In genomic region chr4:7422898-7423180, GRCh38 we compare ENCODE assay signal across 20 cellular contexts. TPM values are rescaled to one million over a fixed set of nuclear protein-coding genes. Genes with fewer than 3 reads are reported as not detected.
DNase-seq lines count a peak whose midpoint lies in the region; ATAC-seq and TF ChIP-seq lines count a peak whose summit lies in the region.
"Had no signal": no experiment of that assay in that cellular context is flagged by ENCODE, and none has a peak within 500 bp of the region (broad histone marks: within the 10 kb centered on the region; RNA-seq: fewer than 3 reads in every experiment).

No MANE protein-coding gene starts in this region.

- H3K36me3 ChIP-seq in SK-N-SH (replicated peaks in 1 of 2; ENCODE audit: control insufficient read depth in 1 of 2, insufficient read depth in 2 of 2, low read length in 1 of 2) = no peaks in the 10 kb centered on the region
- no peaks in the 10 kb centered on the region for H3K36me3 ChIP-seq in osteoblast (ENCODE audit: insufficient read depth, low read length)
- H3K36me3 ChIP-seq: BLaER1 had no signal

- no peaks in the 10 kb centered on the region for H3K36me3 Mint-ChIP-seq in CD14-positive monocyte
- H3K36me3 Mint-ChIP-seq: CD4-positive, CD25-positive, alpha-beta regulatory T cell; IgD-negative memory B cell had no signal

- WGBS in SK-N-SH (ENCODE audit: low lambda C conversion rate) = 84% methylated on average over 9 of the region's 9 CpGs

- peaks cover 2 to 3% (median 2%) of the 10 kb centered on the region in 3 donors for H3K27me3 Mint-ChIP-seq in CD14-positive monocyte (ENCODE audit: low read depth in 3 of 3)
- H3K27me3 Mint-ChIP-seq: CD4-positive, CD25-positive, alpha-beta regulatory T cell had no signal

- peak; percentile 16 for DNase-seq in SK-N-SH
- DNase-seq in cardiac septum (ENCODE audit: low spot score) = peak; percentile 57
- no peak for DNase-seq in left ventricle myocardium superior
- peak; percentile 76 for DNase-seq in osteoblast (ENCODE audit: insufficient read length, low spot score, missing footprints)
- no peak for DNase-seq in CD14-positive monocyte (ENCODE audit: low spot score)
- DNase-seq: CD4-positive, CD25-positive, alpha-beta regulatory T cell; DMS 273 treated with DMSO at 0.1 percent for 48 hours; DMS79; GM23248 had no signal

- H3K27me3 ChIP-seq in SK-N-SH (ENCODE audit: insufficient read depth) (no peaks in the 10 kb centered on the region), osteoblast (ENCODE audit: insufficient read depth, low read length) (no peaks in the 10 kb centered on the region)
- H3K27me3 ChIP-seq: BLaER1 had no signal

- no peak overlapping the region for H3K4me3 Mint-ChIP-seq in CD14-positive monocyte
- H3K4me3 Mint-ChIP-seq: CD4-positive, CD25-positive, alpha-beta regulatory T cell; IgD-negative memory B cell had no signal

- H2AFZ ChIP-seq in SK-N-SH (ENCODE audit: low read depth) (no peak overlapping the region), osteoblast (ENCODE audit: low read length) (no peak overlapping the region)
- H2AFZ ChIP-seq: GM23248 had no signal

- no peaks in the 10 kb centered on the region for H3K4me1 Mint-ChIP-seq in CD14-positive monocyte
- H3K4me1 Mint-ChIP-seq: CD4-positive, CD25-positive, alpha-beta regulatory T cell; IgD-negative memory B cell had no signal

- no peaks in the 10 kb centered on the region; a peak in 1 of 4 replicates for H3K4me1 ChIP-seq in SK-N-SH (ENCODE audit: control insufficient read depth in 1 of 2, insufficient read depth in 2 of 2, low read depth in 1 of 2, low read length in 1 of 2)
- no peaks in the 10 kb centered on the region for H3K4me1 ChIP-seq in osteoblast (ENCODE audit: insufficient read depth, low read length)

- TF ChIP-seq RAD21 in SK-N-SH (IDR thresholded peaks at IDR 0.05; ENCODE audit: low read length) = no peak

- no peaks in the 10 kb centered on the region for H3K9me2 ChIP-seq in SK-N-SH

- no peaks in the 10 kb centered on the region for H3F3A ChIP-seq in SK-N-SH (replicated peaks; ENCODE audit: insufficient read depth)

- H3K9ac ChIP-seq in SK-N-SH = no peak overlapping the region
- H3K9ac ChIP-seq: BLaER1, GM23248 had no signal

- peak overlapping the region in 1 of 7 donors; percentile 54 for H3K27ac Mint-ChIP-seq in CD14-positive monocyte
- H3K27ac Mint-ChIP-seq: CD4-positive, CD25-positive, alpha-beta regulatory T cell; IgD-negative memory B cell had no signal

- H3K27ac ChIP-seq in SK-N-SH (ENCODE audit: low read depth in 2 of 2, low read length in 1 of 2) (no peak overlapping the region), osteoblast (ENCODE audit: low read depth, low read length) (no peak overlapping the region)
- H3K27ac ChIP-seq: 22Rv1, GM23248 had no signal

- TF ChIP-seq CTCF in SK-N-SH (IDR thresholded peaks at IDR 0.05) (no peak), osteoblast (IDR thresholded peaks at IDR 0.05; ENCODE audit: extremely low read depth, low read depth, low read length) (no peak), CD14-positive monocyte (IDR thresholded peaks at IDR 0.05) (no peak)

- no peaks in the 10 kb centered on the region for H4K20me1 ChIP-seq in SK-N-SH (ENCODE audit: insufficient read depth)
- H4K20me1 ChIP-seq in osteoblast (ENCODE audit: insufficient read depth, low read length) = no peaks in the 10 kb centered on the region

- H3K9me3 Mint-ChIP-seq in CD14-positive monocyte = peaks cover 3 to 10% (median 7%) of the 10 kb centered on the region in 7 donors

- POLR2A ChIA-PET in SK-N-SH (lab: Yijun Ruan, JAX) = no interaction called here

- H3K9me3 ChIP-seq in SK-N-SH = no peaks in the 10 kb centered on the region
- peaks cover 4% of the 10 kb centered on the region for H3K9me3 ChIP-seq in osteoblast (ENCODE audit: low read depth, low read length)

- CTCF ChIA-PET in SK-N-SH (lab: Yijun Ruan, JAX) = no interaction called here

- H3K79me2 ChIP-seq in SK-N-SH (ENCODE audit: insufficient read depth) (no peaks in the 10 kb centered on the region), osteoblast (ENCODE audit: insufficient read depth, low read length) (no peaks in the 10 kb centered on the region)

- H3K4me2 ChIP-seq in SK-N-SH = no peak overlapping the region
- H3K4me2 ChIP-seq in osteoblast (ENCODE audit: insufficient read depth, low read length) = no peak overlapping the region
- H3K4me2 ChIP-seq: BLaER1 had no signal

- TF ChIP-seq EP300 in SK-N-SH (IDR thresholded peaks at IDR 0.05; ENCODE audit: borderline replicate concordance in 1 of 2, low read depth in 1 of 2, low read length in 1 of 2) = no peak

- H3K4me3 ChIP-seq in SK-N-SH (ENCODE audit: low read depth in 2 of 2, low read length in 1 of 2) (no peak overlapping the region), osteoblast (ENCODE audit: insufficient read depth, low read length) (no peak overlapping the region)
- H3K4me3 ChIP-seq: BLaER1, GM12878, GM23248 had no signal

- ATAC-seq in SK-N-SH treated with all-trans-retinoic acid at 6 μM for 48 hours (no peak), left ventricle myocardium superior (no peak), HG03378 (IDR thresholded peaks at IDR 0.05; ENCODE audit: unreplicated experiment) (no peak), HG02678 (IDR thresholded peaks at IDR 0.05; ENCODE audit: unreplicated experiment) (no peak)
- ATAC-seq: GM12878, HCT116 had no signal

- intact Hi-C loops in cardiac septum (cut with DNase I) (no loop called here), left ventricle myocardium superior (cut with micrococcal nuclease) (no loop called here), CD14-positive monocyte (cut with micrococcal nuclease) (no loop called here)

TF ChIP-seq in SK-N-SH, 30 proteins besides CTCF, POLR2A, EP300 and RAD21 (continues in another document):
- TF ChIP-seq SIN3A (IDR thresholded peaks at IDR 0.05; ENCODE audit: borderline replicate concordance, low read depth, low read length) (no peak), RXRA (IDR thresholded peaks at IDR 0.05; ENCODE audit: borderline replicate concordance, low read depth) (no peak), ZBTB33 (IDR thresholded peaks at IDR 0.05; ENCODE audit: borderline replicate concordance, low read depth) (no peak), YY1 (IDR thresholded peaks at IDR 0.05; ENCODE audit: low read depth) (no peak), MAX (IDR thresholded peaks at IDR 0.05; ENCODE audit: low read depth) (no peak), JUND (IDR thresholded peaks at IDR 0.05) (no peak), FOXM1 (IDR thresholded peaks at IDR 0.05; ENCODE audit: low read depth) (no peak), ELF1 (IDR thresholded peaks at IDR 0.05) (no peak), CHD2 (IDR thresholded peaks at IDR 0.05; ENCODE audit: low read length, partially characterized antibody) (no peak)

TF ChIP-seq in SK-N-SH treated with all-trans-retinoic acid at 6 μM for 48 hours, 23 proteins besides CTCF, POLR2A, EP300 and RAD21 (continues in another document):
- no peak for TF ChIP-seq TSHZ2 (CRISPR knock-in tag; IDR thresholded peaks at IDR 0.05)
- no peak for TF ChIP-seq CREB5 (CRISPR knock-in tag; IDR thresholded peaks at IDR 0.05; ENCODE audit: low read depth)
- no peak for TF ChIP-seq ZNF565 (CRISPR knock-in tag; conservative IDR thresholded peaks at IDR 0.05; ENCODE audit: low read depth)
- TF ChIP-seq CSDC2 (CRISPR knock-in tag; IDR thresholded peaks at IDR 0.05) = no peak

RNA-seq across cellular contexts. Expression of gene PSAPL1, which starts 11.9 kb away (rescaled TPM):
- polyA plus RNA-seq in SK-N-SH (2012; rRNA removed) (0.02 and 0.03 TPM in 2 replicates), CD14-positive monocyte (not detected)
- polyA plus RNA-seq in SK-N-SH (2012; cell fraction: cytosol; rRNA removed) = 0.01 TPM in 2 replicates
- 0.01 and 0.02 TPM in 2 replicates for polyA plus RNA-seq in SK-N-SH (2012; cell fraction: nucleus; rRNA removed)
- total RNA-seq in cardiac septum (not detected), left ventricle myocardium superior (not detected), osteoblast (not detected in 2 replicates)
- total RNA-seq: A673; CD4-positive, CD25-positive, alpha-beta regulatory T cell; G401; GM12878; GM23248; HT1080 had no signal
- polyA plus RNA-seq: CD4-positive, CD25-positive, alpha-beta regulatory T cell; GM12878; GM23248; IgD-negative memory B cell had no signal

Comparison
In these comparisons a context has a peak if more than half of its experiments do, and no peak if none do; other contexts are left out.
1. DNase-seq: peak in SK-N-SH (single experiment), cardiac septum (single experiment) and osteoblast (single experiment); none in left ventricle myocardium superior (single experiment) and CD14-positive monocyte (single experiment).